In the genomic region with DNA sequence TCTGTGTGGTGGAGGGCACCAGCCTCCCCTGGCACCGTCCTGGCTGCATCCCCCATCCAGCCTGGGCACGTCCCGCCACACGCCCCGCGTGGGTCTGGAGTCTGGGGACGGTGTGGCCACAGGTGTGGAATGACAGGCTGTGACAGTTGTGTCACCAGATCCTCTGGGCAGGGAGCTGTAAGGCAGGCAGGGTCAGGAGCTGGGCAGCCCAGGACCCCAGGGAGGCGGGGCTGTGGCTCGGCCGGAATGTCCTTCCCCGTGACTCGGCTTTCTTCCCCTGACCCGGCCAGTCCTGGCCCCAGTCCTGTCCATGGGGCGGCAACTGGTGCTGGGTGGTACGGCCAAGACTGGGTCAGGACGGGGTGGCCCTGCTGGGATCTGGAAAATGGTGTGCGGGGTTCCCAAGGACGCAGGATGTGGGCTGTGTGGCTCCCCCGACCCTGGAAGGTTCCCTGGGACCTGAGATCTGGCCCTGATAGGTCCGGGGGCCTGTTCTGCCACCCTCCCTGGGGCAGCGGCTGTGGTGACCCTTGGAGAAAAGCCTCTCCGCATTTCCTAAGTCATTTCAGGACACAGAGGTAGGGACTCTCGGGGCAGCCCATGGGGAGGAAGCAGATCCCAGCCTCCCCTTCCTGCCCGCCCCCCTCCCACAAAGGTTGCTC, we compare ENCODE assay signal across 1 cellular context.
A peak's percentile ranks its signal among the peaks of the same experiment; 100 is the strongest.
TF ChIP-seq lines count a peak whose summit lies in the region.

No MANE protein-coding gene starts in this region.

TF ChIP-seq in HepG2, 621 proteins besides CTCF, POLR2A, EP300 and RAD21 (continued from another document and continues in another):
- TF ChIP-seq GATAD2A (CRISPR knock-in tag; IDR thresholded peaks at IDR 0.05) (peak; percentile 45; the same call in 1 of the 2 replicates), RARA (CRISPR knock-in tag; IDR thresholded peaks at IDR 0.05) (peak; percentile 77), CEBPB (IDR thresholded peaks at IDR 0.05; ENCODE audit: borderline replicate concordance, low read depth, low read length) (0 out of 2 replicates have a peak, but pooled peaks have one; percentile 15), ZNF883 (CRISPR knock-in tag; IDR thresholded peaks at IDR 0.05; ENCODE audit: not compliant biosample characterization) (peak; percentile 66), ZEB1 (IDR thresholded peaks at IDR 0.05; ENCODE audit: insufficient replicate concordance, low read depth) (peak; percentile 18), ZNF747 (CRISPR knock-in tag; IDR thresholded peaks at IDR 0.05; ENCODE audit: borderline replicate concordance) (peak; percentile 76; the same call in 1 of the 2 replicates), CENPX (CRISPR knock-in tag; IDR thresholded peaks at IDR 0.05) (no peak), AGO2 (optimal IDR thresholded peaks at IDR 0.05; ENCODE audit: low read depth, low read length) (peak; percentile 49), ZNF550 (CRISPR knock-in tag; IDR thresholded peaks at IDR 0.05; ENCODE audit: borderline replicate concordance) (0 out of 2 replicates have a peak, but pooled peaks have one; percentile 62), ZNF331 (CRISPR knock-in tag; IDR thresholded peaks at IDR 0.05) (peak; percentile 34; the same call in 1 of the 2 replicates), SCMH1 (CRISPR knock-in tag; IDR thresholded peaks at IDR 0.05; ENCODE audit: borderline replicate concordance) (no peak), BORCS8-MEF2B (CRISPR knock-in tag; IDR thresholded peaks at IDR 0.05) (no peak), ZNF614 (CRISPR knock-in tag; IDR thresholded peaks at IDR 0.05; ENCODE audit: borderline replicate concordance) (peak; percentile 32; the same call in 1 of the 2 replicates), CBFB (CRISPR knock-in tag; IDR thresholded peaks at IDR 0.05) (peak; percentile 18; the same call in 1 of the 2 replicates), ZNF792 (CRISPR knock-in tag; IDR thresholded peaks at IDR 0.05) (peak; percentile 20; the same call in 1 of the 2 replicates), ZNF501 (CRISPR knock-in tag; IDR thresholded peaks at IDR 0.05) (peak; percentile 47; the same call in 1 of the 2 replicates), KLF11 (CRISPR knock-in tag; IDR thresholded peaks at IDR 0.05) (no peak), ZNF296 (CRISPR knock-in tag; conservative IDR thresholded peaks at IDR 0.05) (peak; percentile 92), MXD4 (CRISPR knock-in tag; IDR thresholded peaks at IDR 0.05) (0 out of 2 replicates have a peak, but pooled peaks have one; percentile 44), ZBTB7B (CRISPR knock-in tag; IDR thresholded peaks at IDR 0.05) (peak; percentile 68), KMT2A (CRISPR knock-in tag; IDR thresholded peaks at IDR 0.05) (0 out of 2 replicates have a peak, but pooled peaks have one; percentile 28), FOXK1 (CRISPR knock-in tag; IDR thresholded peaks at IDR 0.05; ENCODE audit: borderline replicate concordance, low read depth) (no peak), GTF2F1 (IDR thresholded peaks at IDR 0.05; ENCODE audit: low read length) (no peak), MAZ (IDR thresholded peaks at IDR 0.05; ENCODE audit: borderline replicate concordance, low read depth, low read length) (peak; percentile 18; the same call in 1 of the 2 replicates), MAZ (CRISPR knock-in tag; IDR thresholded peaks at IDR 0.05; ENCODE audit: low read depth) (peak; percentile 61; the same call in 1 of the 2 replicates), SAP130 (CRISPR knock-in tag; IDR thresholded peaks at IDR 0.05; ENCODE audit: low read depth) (peak; percentile 91), PITX1 (CRISPR knock-in tag; IDR thresholded peaks at IDR 0.05) (peak; percentile 40; the same call in 1 of the 2 replicates), MTA1 (CRISPR knock-in tag; IDR thresholded peaks at IDR 0.05; ENCODE audit: borderline replicate concordance) (0 out of 2 replicates have a peak, but pooled peaks have one; percentile 33), NCOA2 (CRISPR knock-in tag; IDR thresholded peaks at IDR 0.05) (no peak; the same call in 1 of the 2 replicates)
- TF ChIP-seq, protein P1, sequence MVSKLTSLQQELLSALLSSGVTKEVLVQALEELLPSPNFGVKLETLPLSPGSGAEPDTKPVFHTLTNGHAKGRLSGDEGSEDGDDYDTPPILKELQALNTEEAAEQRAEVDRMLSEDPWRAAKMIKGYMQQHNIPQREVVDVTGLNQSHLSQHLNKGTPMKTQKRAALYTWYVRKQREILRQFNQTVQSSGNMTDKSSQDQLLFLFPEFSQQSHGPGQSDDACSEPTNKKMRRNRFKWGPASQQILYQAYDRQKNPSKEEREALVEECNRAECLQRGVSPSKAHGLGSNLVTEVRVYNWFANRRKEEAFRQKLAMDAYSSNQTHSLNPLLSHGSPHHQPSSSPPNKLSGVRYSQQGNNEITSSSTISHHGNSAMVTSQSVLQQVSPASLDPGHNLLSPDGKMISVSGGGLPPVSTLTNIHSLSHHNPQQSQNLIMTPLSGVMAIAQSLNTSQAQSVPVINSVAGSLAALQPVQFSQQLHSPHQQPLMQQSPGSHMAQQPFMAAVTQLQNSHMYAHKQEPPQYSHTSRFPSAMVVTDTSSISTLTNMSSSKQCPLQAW (CRISPR knock-in tag; IDR thresholded peaks at IDR 0.05), result peak; percentile 31
- TF ChIP-seq, protein P2, sequence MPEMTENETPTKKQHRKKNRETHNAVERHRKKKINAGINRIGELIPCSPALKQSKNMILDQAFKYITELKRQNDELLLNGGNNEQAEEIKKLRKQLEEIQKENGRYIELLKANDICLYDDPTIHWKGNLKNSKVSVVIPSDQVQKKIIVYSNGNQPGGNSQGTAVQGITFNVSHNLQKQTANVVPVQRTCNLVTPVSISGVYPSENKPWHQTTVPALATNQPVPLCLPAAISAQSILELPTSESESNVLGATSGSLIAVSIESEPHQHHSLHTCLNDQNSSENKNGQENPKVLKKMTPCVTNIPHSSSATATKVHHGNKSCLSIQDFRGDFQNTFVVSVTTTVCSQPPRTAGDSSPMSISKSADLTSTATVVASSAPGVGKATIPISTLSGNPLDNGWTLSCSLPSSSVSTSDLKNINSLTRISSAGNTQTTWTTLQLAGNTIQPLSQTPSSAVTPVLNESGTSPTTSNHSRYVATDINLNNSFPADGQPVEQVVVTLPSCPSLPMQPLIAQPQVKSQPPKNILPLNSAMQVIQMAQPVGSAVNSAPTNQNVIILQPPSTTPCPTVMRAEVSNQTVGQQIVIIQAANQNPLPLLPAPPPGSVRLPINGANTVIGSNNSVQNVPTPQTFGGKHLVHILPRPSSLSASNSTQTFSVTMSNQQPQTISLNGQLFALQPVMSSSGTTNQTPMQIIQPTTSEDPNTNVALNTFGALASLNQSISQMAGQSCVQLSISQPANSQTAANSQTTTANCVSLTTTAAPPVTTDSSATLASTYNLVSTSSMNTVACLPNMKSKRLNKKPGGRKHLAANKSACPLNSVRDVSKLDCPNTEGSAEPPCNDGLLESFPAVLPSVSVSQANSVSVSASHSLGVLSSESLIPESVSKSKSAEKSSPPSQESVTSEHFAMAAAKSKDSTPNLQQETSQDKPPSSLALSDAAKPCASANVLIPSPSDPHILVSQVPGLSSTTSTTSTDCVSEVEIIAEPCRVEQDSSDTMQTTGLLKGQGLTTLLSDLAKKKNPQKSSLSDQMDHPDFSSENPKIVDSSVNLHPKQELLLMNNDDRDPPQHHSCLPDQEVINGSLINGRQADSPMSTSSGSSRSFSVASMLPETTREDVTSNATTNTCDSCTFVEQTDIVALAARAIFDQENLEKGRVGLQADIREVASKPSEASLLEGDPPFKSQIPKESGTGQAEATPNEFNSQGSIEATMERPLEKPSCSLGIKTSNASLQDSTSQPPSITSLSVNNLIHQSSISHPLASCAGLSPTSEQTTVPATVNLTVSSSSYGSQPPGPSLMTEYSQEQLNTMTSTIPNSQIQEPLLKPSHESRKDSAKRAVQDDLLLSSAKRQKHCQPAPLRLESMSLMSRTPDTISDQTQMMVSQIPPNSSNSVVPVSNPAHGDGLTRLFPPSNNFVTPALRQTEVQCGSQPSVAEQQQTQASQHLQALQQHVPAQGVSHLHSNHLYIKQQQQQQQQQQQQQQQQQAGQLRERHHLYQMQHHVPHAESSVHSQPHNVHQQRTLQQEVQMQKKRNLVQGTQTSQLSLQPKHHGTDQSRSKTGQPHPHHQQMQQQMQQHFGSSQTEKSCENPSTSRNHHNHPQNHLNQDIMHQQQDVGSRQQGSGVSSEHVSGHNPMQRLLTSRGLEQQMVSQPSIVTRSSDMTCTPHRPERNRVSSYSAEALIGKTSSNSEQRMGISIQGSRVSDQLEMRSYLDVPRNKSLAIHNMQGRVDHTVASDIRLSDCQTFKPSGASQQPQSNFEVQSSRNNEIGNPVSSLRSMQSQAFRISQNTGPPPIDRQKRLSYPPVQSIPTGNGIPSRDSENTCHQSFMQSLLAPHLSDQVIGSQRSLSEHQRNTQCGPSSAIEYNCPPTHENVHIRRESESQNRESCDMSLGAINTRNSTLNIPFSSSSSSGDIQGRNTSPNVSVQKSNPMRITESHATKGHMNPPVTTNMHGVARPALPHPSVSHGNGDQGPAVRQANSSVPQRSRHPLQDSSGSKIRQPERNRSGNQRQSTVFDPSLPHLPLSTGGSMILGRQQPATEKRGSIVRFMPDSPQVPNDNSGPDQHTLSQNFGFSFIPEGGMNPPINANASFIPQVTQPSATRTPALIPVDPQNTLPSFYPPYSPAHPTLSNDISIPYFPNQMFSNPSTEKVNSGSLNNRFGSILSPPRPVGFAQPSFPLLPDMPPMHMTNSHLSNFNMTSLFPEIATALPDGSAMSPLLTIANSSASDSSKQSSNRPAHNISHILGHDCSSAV (CRISPR knock-in tag; IDR thresholded peaks at IDR 0.05; ENCODE audit: borderline replicate concordance), result no peak
- TF ChIP-seq, protein P3, sequence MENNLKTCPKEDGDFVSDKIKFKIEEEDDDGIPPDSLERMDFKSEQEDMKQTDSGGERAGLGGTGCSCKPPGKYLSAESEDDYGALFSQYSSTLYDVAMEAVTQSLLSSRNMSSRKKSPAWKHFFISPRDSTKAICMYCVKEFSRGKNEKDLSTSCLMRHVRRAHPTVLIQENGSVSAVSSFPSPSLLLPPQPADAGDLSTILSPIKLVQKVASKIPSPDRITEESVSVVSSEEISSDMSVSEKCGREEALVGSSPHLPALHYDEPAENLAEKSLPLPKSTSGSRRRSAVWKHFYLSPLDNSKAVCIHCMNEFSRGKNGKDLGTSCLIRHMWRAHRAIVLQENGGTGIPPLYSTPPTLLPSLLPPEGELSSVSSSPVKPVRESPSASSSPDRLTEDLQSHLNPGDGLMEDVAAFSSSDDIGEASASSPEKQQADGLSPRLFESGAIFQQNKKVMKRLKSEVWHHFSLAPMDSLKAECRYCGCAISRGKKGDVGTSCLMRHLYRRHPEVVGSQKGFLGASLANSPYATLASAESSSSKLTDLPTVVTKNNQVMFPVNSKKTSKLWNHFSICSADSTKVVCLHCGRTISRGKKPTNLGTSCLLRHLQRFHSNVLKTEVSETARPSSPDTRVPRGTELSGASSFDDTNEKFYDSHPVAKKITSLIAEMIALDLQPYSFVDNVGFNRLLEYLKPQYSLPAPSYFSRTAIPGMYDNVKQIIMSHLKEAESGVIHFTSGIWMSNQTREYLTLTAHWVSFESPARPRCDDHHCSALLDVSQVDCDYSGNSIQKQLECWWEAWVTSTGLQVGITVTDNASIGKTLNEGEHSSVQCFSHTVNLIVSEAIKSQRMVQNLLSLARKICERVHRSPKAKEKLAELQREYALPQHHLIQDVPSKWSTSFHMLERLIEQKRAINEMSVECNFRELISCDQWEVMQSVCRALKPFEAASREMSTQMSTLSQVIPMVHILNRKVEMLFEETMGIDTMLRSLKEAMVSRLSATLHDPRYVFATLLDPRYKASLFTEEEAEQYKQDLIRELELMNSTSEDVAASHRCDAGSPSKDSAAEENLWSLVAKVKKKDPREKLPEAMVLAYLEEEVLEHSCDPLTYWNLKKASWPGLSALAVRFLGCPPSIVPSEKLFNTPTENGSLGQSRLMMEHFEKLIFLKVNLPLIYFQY (CRISPR knock-in tag; IDR thresholded peaks at IDR 0.05; ENCODE audit: borderline replicate concordance), result peak; percentile 93
- TF ChIP-seq, protein P4, sequence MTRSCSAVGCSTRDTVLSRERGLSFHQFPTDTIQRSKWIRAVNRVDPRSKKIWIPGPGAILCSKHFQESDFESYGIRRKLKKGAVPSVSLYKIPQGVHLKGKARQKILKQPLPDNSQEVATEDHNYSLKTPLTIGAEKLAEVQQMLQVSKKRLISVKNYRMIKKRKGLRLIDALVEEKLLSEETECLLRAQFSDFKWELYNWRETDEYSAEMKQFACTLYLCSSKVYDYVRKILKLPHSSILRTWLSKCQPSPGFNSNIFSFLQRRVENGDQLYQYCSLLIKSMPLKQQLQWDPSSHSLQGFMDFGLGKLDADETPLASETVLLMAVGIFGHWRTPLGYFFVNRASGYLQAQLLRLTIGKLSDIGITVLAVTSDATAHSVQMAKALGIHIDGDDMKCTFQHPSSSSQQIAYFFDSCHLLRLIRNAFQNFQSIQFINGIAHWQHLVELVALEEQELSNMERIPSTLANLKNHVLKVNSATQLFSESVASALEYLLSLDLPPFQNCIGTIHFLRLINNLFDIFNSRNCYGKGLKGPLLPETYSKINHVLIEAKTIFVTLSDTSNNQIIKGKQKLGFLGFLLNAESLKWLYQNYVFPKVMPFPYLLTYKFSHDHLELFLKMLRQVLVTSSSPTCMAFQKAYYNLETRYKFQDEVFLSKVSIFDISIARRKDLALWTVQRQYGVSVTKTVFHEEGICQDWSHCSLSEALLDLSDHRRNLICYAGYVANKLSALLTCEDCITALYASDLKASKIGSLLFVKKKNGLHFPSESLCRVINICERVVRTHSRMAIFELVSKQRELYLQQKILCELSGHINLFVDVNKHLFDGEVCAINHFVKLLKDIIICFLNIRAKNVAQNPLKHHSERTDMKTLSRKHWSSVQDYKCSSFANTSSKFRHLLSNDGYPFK (CRISPR knock-in tag; IDR thresholded peaks at IDR 0.05; ENCODE audit: borderline replicate concordance), result 0 out of 2 replicates have a peak, but pooled peaks have one; percentile 14
- TF ChIP-seq, protein P5, sequence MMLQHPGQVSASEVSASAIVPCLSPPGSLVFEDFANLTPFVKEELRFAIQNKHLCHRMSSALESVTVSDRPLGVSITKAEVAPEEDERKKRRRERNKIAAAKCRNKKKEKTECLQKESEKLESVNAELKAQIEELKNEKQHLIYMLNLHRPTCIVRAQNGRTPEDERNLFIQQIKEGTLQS (CRISPR knock-in tag; IDR thresholded peaks at IDR 0.05), result 0 out of 2 replicates have a peak, but pooled peaks have one; percentile 35
- TF ChIP-seq, protein P6, sequence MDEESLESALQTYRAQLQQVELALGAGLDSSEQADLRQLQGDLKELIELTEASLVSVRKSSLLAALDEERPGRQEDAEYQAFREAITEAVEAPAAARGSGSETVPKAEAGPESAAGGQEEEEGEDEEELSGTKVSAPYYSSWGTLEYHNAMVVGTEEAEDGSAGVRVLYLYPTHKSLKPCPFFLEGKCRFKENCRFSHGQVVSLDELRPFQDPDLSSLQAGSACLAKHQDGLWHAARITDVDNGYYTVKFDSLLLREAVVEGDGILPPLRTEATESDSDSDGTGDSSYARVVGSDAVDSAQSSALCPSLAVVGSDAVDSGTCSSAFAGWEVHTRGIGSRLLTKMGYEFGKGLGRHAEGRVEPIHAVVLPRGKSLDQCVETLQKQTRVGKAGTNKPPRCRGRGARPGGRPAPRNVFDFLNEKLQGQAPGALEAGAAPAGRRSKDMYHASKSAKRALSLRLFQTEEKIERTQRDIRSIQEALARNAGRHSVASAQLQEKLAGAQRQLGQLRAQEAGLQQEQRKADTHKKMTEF (CRISPR knock-in tag; IDR thresholded peaks at IDR 0.05), result peak; percentile 50; the same call in 1 of the 2 replicates
